Comparison of ENCODE assay signal across 13 cellular contexts in genomic region chr13:85896516-85897450, GRCh38.
DNase-seq lines count a peak whose midpoint lies in the region; ATAC-seq and TF ChIP-seq lines count a peak whose summit lies in the region.
"Had no signal": no experiment of that assay in that cellular context is flagged by ENCODE, and none has a peak within 500 bp of the region (broad histone marks: within the 10 kb centered on the region; RNA-seq: fewer than 3 reads in every experiment).

No MANE protein-coding gene starts in this region.

- H3K27ac Mint-ChIP-seq in activated naive CD8-positive, alpha-beta T cell treated with anti-CD3 and anti-CD28 coated beads, Interleukin-2, amount 50 U/mL, for 24 hours: no peak overlapping the region
- H3K27ac Mint-ChIP-seq: activated T-cell treated with anti-CD3 and anti-CD28 coated beads, Interleukin-2, amount 50 U/mL, for 24 hours had no signal

- H4K20me1 ChIP-seq in mammary epithelial cell (ENCODE audit: insufficient read depth, low read length) (no peaks in the 10 kb centered on the region), PC-3 (ENCODE audit: low read length) (no peaks in the 10 kb centered on the region)

- no peak for TF ChIP-seq POLR2A in breast epithelium (IDR thresholded peaks at IDR 0.05)

- ATAC-seq in PC-3 (peak; percentile 20; the same call in 1 of the 2 replicates), foreskin keratinocyte (peak; percentile 94), thoracic aorta (ENCODE audit: insufficient number of reproducible peaks, low FRiP score, low read depth) (peak; percentile 50), GM21576 (IDR thresholded peaks at IDR 0.05; ENCODE audit: unreplicated experiment) (no peak)
- ATAC-seq in activated naive CD8-positive, alpha-beta T cell treated with anti-CD3 and anti-CD28 coated beads, Interleukin-2, amount 50 U/mL, for 24 hours: no peak

- TF ChIP-seq CTCF in mammary epithelial cell (conservative IDR thresholded peaks at IDR 0.05 in 1 of 2, IDR thresholded peaks at IDR 0.05 in 1 of 2; ENCODE audit: extremely low read depth in 1 of 2, insufficient read depth in 1 of 2, low read depth in 1 of 2, low read length in 2 of 2): peak; percentile 32 to 39
- no peak for TF ChIP-seq CTCF in breast epithelium (IDR thresholded peaks at IDR 0.05)
- TF ChIP-seq CTCF in PC-3 (conservative IDR thresholded peaks at IDR 0.05; ENCODE audit: low read depth, low read length): peak; percentile 44
- TF ChIP-seq CTCF in foreskin keratinocyte (conservative IDR thresholded peaks at IDR 0.05): peak; percentile 45
- TF ChIP-seq CTCF in thoracic aorta (IDR thresholded peaks at IDR 0.05): no peak

- CTCF ChIA-PET in mammary epithelial cell (lab: Charles Lee; ENCODE audit: low non-redundant PET): no interaction called here
- CTCF ChIA-PET in PC-3 (lab: Charles Lee): no interaction called here

- H3K4me1 Mint-ChIP-seq in activated naive CD8-positive, alpha-beta T cell treated with anti-CD3 and anti-CD28 coated beads, Interleukin-2, amount 50 U/mL, for 24 hours: no peaks in the 10 kb centered on the region

- intact Hi-C loops in mammary epithelial cell (cut with micrococcal nuclease) (no loop called here), breast epithelium (cut with DNase I; ENCODE audit: low total_unique reads) (no loop called here), PC-3 (cut with micrococcal nuclease) (no loop called here), head of caudate nucleus (cut with DNase I) (no loop called here)

- BruUV-seq in mammary epithelial cell (replicated peaks; lab: Mats Ljungman, UMichigan) (no TSS peak), PC-3 (replicated peaks; lab: Mats Ljungman, UMichigan) (no TSS peak)

- 60% methylated on average over 3 of the region's 3 CpGs for WGBS in mammary epithelial cell (ENCODE audit: low coverage, missing lambda C conversion rate)

- H3K27ac ChIP-seq in mammary epithelial cell (ENCODE audit: insufficient read depth, low read depth, low read length): no peak overlapping the region
- no peak overlapping the region for H3K27ac ChIP-seq in breast epithelium
- no peak overlapping the region for H3K27ac ChIP-seq in PC-3 (ENCODE audit: low read length)
- H3K27ac ChIP-seq in foreskin keratinocyte: no peak overlapping the region
- no peak overlapping the region for H3K27ac ChIP-seq in thoracic aorta

- peak; percentile 82 for DNase-seq in mammary epithelial cell
- no peak for DNase-seq in breast epithelium (ENCODE audit: low spot score in 2 of 2)
- DNase-seq in PC-3: peak; percentile 34
- DNase-seq in foreskin keratinocyte: peak; percentile 89 to 95
- no peak for DNase-seq in thoracic aorta (ENCODE audit: low spot score)
- no peak for DNase-seq in activated naive CD8-positive, alpha-beta T cell treated with anti-CD3 and anti-CD28 coated beads, Interleukin-2, amount 50 U/mL, for 24 hours
- DNase-seq in head of caudate nucleus: no peak
- DNase-seq: erythroblast; kidney glomerular epithelial cell; NCI-H1417 treated with DMSO at 0.1 percent for 48 hours; stimulated activated CD4-positive, alpha-beta T cell treated with anti-CD3 and anti-CD28 coated beads, Interleukin-2, amount 100 ng/mL, for 48 hours had no signal

- in situ Hi-C loops in mammary epithelial cell (cut with MboI; ENCODE audit: low sequenced_read_pairs in 2 of 2): no loop called here

- H3K9me2 ChIP-seq in PC-3 (replicated peaks; ENCODE audit: low read length): no peaks in the 10 kb centered on the region

- no peaks in the 10 kb centered on the region for H3K27me3 ChIP-seq in mammary epithelial cell (ENCODE audit: insufficient read depth, low read length)
- H3K27me3 ChIP-seq in breast epithelium: no peaks in the 10 kb centered on the region
- no peaks in the 10 kb centered on the region for H3K27me3 ChIP-seq in PC-3 (ENCODE audit: low read length)
- H3K27me3 ChIP-seq in foreskin keratinocyte: no peaks in the 10 kb centered on the region
- H3K27me3 ChIP-seq in thoracic aorta (replicated peaks; ENCODE audit: insufficient read depth): no peaks in the 10 kb centered on the region

- H3K9ac ChIP-seq in mammary epithelial cell (ENCODE audit: insufficient read depth, low read length): no peak overlapping the region
- H3K9ac ChIP-seq in PC-3 (ENCODE audit: low read length): no peak overlapping the region

- H3K4me2 ChIP-seq in mammary epithelial cell (ENCODE audit: insufficient read depth, low read depth, low read length): peak overlapping the region; percentile 67
- no peak overlapping the region for H3K4me2 ChIP-seq in PC-3 (ENCODE audit: low read length)

- H3K4me3 Mint-ChIP-seq in activated naive CD8-positive, alpha-beta T cell treated with anti-CD3 and anti-CD28 coated beads, Interleukin-2, amount 50 U/mL, for 24 hours: no peak overlapping the region
- H3K4me3 Mint-ChIP-seq: activated T-cell treated with anti-CD3 and anti-CD28 coated beads, Interleukin-2, amount 50 U/mL, for 24 hours had no signal

- no peaks in the 10 kb centered on the region for H3K27me3 Mint-ChIP-seq in activated naive CD8-positive, alpha-beta T cell treated with anti-CD3 and anti-CD28 coated beads, Interleukin-2, amount 50 U/mL, for 24 hours
- H3K27me3 Mint-ChIP-seq: activated T-cell treated with anti-CD3 and anti-CD28 coated beads, Interleukin-2, amount 50 U/mL, for 24 hours had no signal

- H3K9me3 ChIP-seq in mammary epithelial cell (replicated peaks; ENCODE audit: insufficient read depth, low read length) (no peaks in the 10 kb centered on the region), breast epithelium (no peaks in the 10 kb centered on the region), PC-3 (ENCODE audit: low read length) (no peaks in the 10 kb centered on the region), thoracic aorta (no peaks in the 10 kb centered on the region)

- no peaks in the 10 kb centered on the region for H3F3A ChIP-seq in PC-3 (ENCODE audit: low read length, unreplicated experiment)

- no peak overlapping the region for H3K4me3 ChIP-seq in mammary epithelial cell (replicated peaks in 1 of 3; ENCODE audit: insufficient read depth in 1 of 3, low read depth in 2 of 3, low read length in 3 of 3)
- no peak overlapping the region for H3K4me3 ChIP-seq in breast epithelium
- no peak overlapping the region for H3K4me3 ChIP-seq in PC-3 (ENCODE audit: low read length)
- H3K4me3 ChIP-seq in thoracic aorta: no peak overlapping the region

- H3K4me1 ChIP-seq in mammary epithelial cell (ENCODE audit: insufficient read depth, low read length) (peaks cover 17% of the 10 kb centered on the region), breast epithelium (no peaks in the 10 kb centered on the region), PC-3 (ENCODE audit: insufficient read depth, low read length) (no peaks in the 10 kb centered on the region), foreskin keratinocyte (peaks cover 7% of the 10 kb centered on the region), thoracic aorta (ENCODE audit: control insufficient read depth in 1 of 2, low read depth in 2 of 2) (no peaks in the 10 kb centered on the region)

- H3K79me2 ChIP-seq in mammary epithelial cell (ENCODE audit: insufficient read depth, low read length) (no peaks in the 10 kb centered on the region), PC-3 (ENCODE audit: low read length) (no peaks in the 10 kb centered on the region)

- dilution Hi-C loops in mammary epithelial cell (cut with HindIII; ENCODE audit: low sequenced_read_pairs): no loop called here

- H3K36me3 ChIP-seq in mammary epithelial cell (ENCODE audit: insufficient read depth, low read length): no peaks in the 10 kb centered on the region
- H3K36me3 ChIP-seq in breast epithelium: no peaks in the 10 kb centered on the region
- no peaks in the 10 kb centered on the region for H3K36me3 ChIP-seq in PC-3 (ENCODE audit: low read depth, low read length)
- H3K36me3 ChIP-seq in thoracic aorta: no peaks in the 10 kb centered on the region

- H3K36me3 Mint-ChIP-seq in activated naive CD8-positive, alpha-beta T cell treated with anti-CD3 and anti-CD28 coated beads, Interleukin-2, amount 50 U/mL, for 24 hours (ENCODE audit: low read depth): no peaks in the 10 kb centered on the region

- peak overlapping the region; percentile 92 for H2AFZ ChIP-seq in mammary epithelial cell (ENCODE audit: low read depth, low read length)
- no peak overlapping the region for H2AFZ ChIP-seq in PC-3 (ENCODE audit: low read length)

- H3K9me3 Mint-ChIP-seq in activated naive CD8-positive, alpha-beta T cell treated with anti-CD3 and anti-CD28 coated beads, Interleukin-2, amount 50 U/mL, for 24 hours: peaks cover 4% of the 10 kb centered on the region

- POLR2A ChIA-PET in PC-3 (lab: Charles Lee; ENCODE audit: unreplicated experiment): no interaction called here

Comparison
In these comparisons a context has a peak if more than half of its experiments do, and no peak if none do; other contexts are left out.
1. DNase-seq: peak in mammary epithelial cell (single experiment), PC-3 (single experiment) and foreskin keratinocyte (2 of 2); none in breast epithelium (0 of 2), thoracic aorta (single experiment), activated naive CD8-positive, alpha-beta T cell treated with anti-CD3 and anti-CD28 coated beads, Interleukin-2, amount 50 U/mL, for 24 hours (single experiment) and head of caudate nucleus (0 of 42).
2. CTCF ChIP-seq: peak in mammary epithelial cell (2 of 2), PC-3 (single experiment) and foreskin keratinocyte (single experiment); none in breast epithelium (0 of 3) and thoracic aorta (single experiment).
3. ATAC-seq: peak in PC-3 (single experiment), foreskin keratinocyte (single experiment) and thoracic aorta (single experiment); none in GM21576 (single experiment) and activated naive CD8-positive, alpha-beta T cell treated with anti-CD3 and anti-CD28 coated beads, Interleukin-2, amount 50 U/mL, for 24 hours (single experiment).